8 cellular contexts compared by ENCODE assay signal in genomic region chr10:26486985-26487850, GRCh38.
DNase-seq lines count a peak whose midpoint lies in the region.

No MANE protein-coding gene starts in this region.

- peak; percentile 99 for DNase-seq in EH (ENCODE audit: low read depth)
- DNase-seq in HCEC 1CT = peak; percentile 10
- DNase-seq in NOMO-1 treated with DMSO at 0.1 percent for 48 hours (lab: John Stamatoyannopoulos, UW; ENCODE audit: unreplicated experiment) = peak; percentile 60
- peak; percentile 45 for DNase-seq in activated effector memory CD4-positive, alpha-beta T cell treated with Interleukin-2 at 50 U/mL for 16 hours
- peak; percentile 80 for DNase-seq in iris pigment epithelial cell (ENCODE audit: low read depth)
- DNase-seq in stimulated activated CD8-positive, alpha-beta memory T cell treated with anti-CD3 and anti-CD28 coated beads, Interleukin-12 subunit alpha, Interleukin-12 subunit beta, amount 100 ng/mL, for 4 hours (ENCODE audit: low read depth) = peak; percentile 45
- DNase-seq in SHP77 (lab: John Stamatoyannopoulos, UW) = no peak
- no peak for DNase-seq in NCI-H1048 (lab: John Stamatoyannopoulos, UW)

Comparison
In these comparisons a context has a peak if more than half of its experiments do, and no peak if none do; other contexts are left out.
1. DNase-seq: peak in EH (single experiment), HCEC 1CT (single experiment), NOMO-1 treated with DMSO at 0.1 percent for 48 hours (single experiment), activated effector memory CD4-positive, alpha-beta T cell treated with Interleukin-2 at 50 U/mL for 16 hours (single experiment), iris pigment epithelial cell (single experiment) and stimulated activated CD8-positive, alpha-beta memory T cell treated with anti-CD3 and anti-CD28 coated beads, Interleukin-12 subunit alpha, Interleukin-12 subunit beta, amount 100 ng/mL, for 4 hours (single experiment); none in SHP77 (0 of 2) and NCI-H1048 (single experiment).